8 cellular contexts compared by ENCODE assay signal in the genomic region with DNA sequence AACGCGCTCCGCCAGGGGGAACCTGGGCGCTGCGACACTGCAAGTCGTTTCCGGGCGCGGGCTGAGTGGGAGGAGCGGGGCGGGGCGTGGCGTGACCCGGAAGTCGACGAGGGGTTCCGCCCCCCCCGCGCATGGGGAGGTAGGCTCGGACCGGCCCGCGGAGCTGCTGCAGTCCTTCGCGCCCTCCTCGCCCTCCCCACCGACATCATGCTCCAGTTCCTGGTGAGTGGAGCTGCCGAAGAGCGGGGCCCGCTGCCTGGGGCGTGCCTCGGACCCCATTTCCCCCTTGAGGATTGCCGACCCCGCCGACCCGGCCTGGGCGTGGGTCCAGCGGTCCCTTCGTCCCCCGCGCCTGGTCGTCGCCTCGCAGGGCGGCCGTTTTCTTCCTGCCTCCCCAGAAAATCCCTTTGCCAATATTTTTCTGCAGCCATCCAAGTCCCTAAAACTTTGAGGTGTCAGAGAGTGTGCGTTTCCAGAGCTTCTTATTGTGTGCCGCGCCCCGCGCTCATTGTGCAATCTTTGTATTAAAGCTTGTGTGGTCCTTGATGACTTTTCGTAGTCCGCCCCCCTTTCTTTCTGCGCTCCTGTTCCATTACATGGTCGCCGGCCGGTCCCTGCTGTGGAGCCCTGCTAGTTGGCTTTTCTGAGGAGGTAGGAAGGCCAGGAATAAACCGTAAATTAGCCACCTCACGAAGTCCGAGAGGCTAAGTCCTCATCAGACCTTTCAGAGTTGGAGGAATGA. TPM values are rescaled to one million over a fixed set of nuclear protein-coding genes. Genes with fewer than 3 reads are reported as not detected.
A peak's percentile ranks its signal among the peaks of the same experiment; 100 is the strongest.
DNase-seq lines count a peak whose midpoint lies in the region; ATAC-seq and TF ChIP-seq lines count a peak whose summit lies in the region.

Gene STMP1 (plus strand): TSS at position 142 of the 742 bp plus-strand sequence.

- H3K4me3 Mint-ChIP-seq in IgD-negative memory B cell = peak within 1 kb of the TSS; percentile 94 to 99 (median 97)

- H3K79me2 ChIP-seq in OCI-LY7 (ENCODE audit: insufficient read depth, low read depth, low read length) = peaks cover 17% of the 10 kb centered on the region; the same call in 1 of the 2 replicates

- ATAC-seq in GM21529 (IDR thresholded peaks at IDR 0.05; ENCODE audit: unreplicated experiment) (peak; percentile 94), mucosa of descending colon (peak; percentile 100)

- no TSS peak for BruUV-seq in OCI-LY7 (replicated peaks; lab: Mats Ljungman, UMichigan)

- H3K36me3 Mint-ChIP-seq in IgD-negative memory B cell = no peaks in the 10 kb centered on the region

- POLR2A ChIA-PET in OCI-LY7 (lab: Charles Lee) = interaction anchor here (0.6 to 2.2 kb wide), 6 partner anchors 13 to 276 kb away, joined by 3 to 5 read pairs (median 3); no protein-coding TSS in a partner anchor

- no peaks in the 10 kb centered on the region for H3K9me2 ChIP-seq in OCI-LY7 (ENCODE audit: insufficient read depth, low read length)

- H3K4me3 ChIP-seq in OCI-LY7 (ENCODE audit: low read depth, low read length, poor library complexity, severe bottlenecking) (peak within 1 kb of the TSS; percentile 95), epithelial cell of esophagus (ENCODE audit: low read length) (peak within 1 kb of the TSS; percentile 83), mucosa of descending colon (peak within 1 kb of the TSS; percentile 96)

- intact Hi-C loops in OCI-LY7 (cut with micrococcal nuclease; ENCODE audit: unreplicated experiment) = loop anchor here (5.0 to 10.0 kb wide), 4 partner anchors 150 to 678 kb away; partner anchors contain the start of genes AGBL3 and CNOT4
- intact Hi-C loops in mucosa of descending colon (cut with DNase I, micrococcal nuclease) = no loop called here

- CTCF ChIA-PET in OCI-LY7 (lab: Charles Lee; ENCODE audit: unreplicated experiment) = interaction anchor here (0.6 kb wide), 1 partner anchor 17 kb away, joined by 3 read pairs; no protein-coding TSS in a partner anchor

- peaks cover 17 to 38% (median 26%) of the 10 kb centered on the region in 3 donors for H3K4me1 Mint-ChIP-seq in IgD-negative memory B cell

- no peaks in the 10 kb centered on the region for H3K27me3 Mint-ChIP-seq in IgD-negative memory B cell

- peak; percentile 80 for DNase-seq in DMS153 treated with DMSO at 0.1 percent for 48 hours (lab: John Stamatoyannopoulos, UW; ENCODE audit: unreplicated experiment)
- DNase-seq in OCI-LY7 (ENCODE audit: low spot score) = peak; percentile 94
- DNase-seq in activated T-cell treated with anti-CD3 and anti-CD28 coated beads for 4 hours = peak; percentile 98
- DNase-seq in epithelial cell of esophagus (ENCODE audit: low read depth) = peak; percentile 94
- peak; percentile 98 to 99 (median 98) for DNase-seq in mucosa of descending colon
- DNase-seq in stimulated activated CD8-positive, alpha-beta memory T cell treated with anti-CD3 and anti-CD28 coated beads, Interleukin-4, amount 100 ng/mL, for 1 hour (ENCODE audit: low read depth in 2 of 2, low spot score in 1 of 2) = peak; percentile 96 to 97

- H3K4me1 ChIP-seq in OCI-LY7 (ENCODE audit: insufficient read depth, low read length, poor library complexity, severe bottlenecking) (peaks cover 19% of the 10 kb centered on the region), mucosa of descending colon (ENCODE audit: low read depth) (peaks cover 10% of the 10 kb centered on the region)

- peak within 1 kb of the TSS; percentile 51 to 98 (median 93) for H3K27ac Mint-ChIP-seq in IgD-negative memory B cell

- H3K36me3 ChIP-seq in OCI-LY7 (ENCODE audit: insufficient read depth, low read length) (peaks cover 4% of the 10 kb centered on the region; the same call in 1 of the 2 replicates), mucosa of descending colon (ENCODE audit: low read depth) (no peaks in the 10 kb centered on the region)

- H2AFZ ChIP-seq in OCI-LY7 (ENCODE audit: low read length) = peak within 1 kb of the TSS; percentile 99

- H3K9me3 ChIP-seq in OCI-LY7 (ENCODE audit: low read length) (no peaks in the 10 kb centered on the region), mucosa of descending colon (no peaks in the 10 kb centered on the region)

- 0 out of 2 replicates have a peak, but pooled peaks have one; percentile 3 for TF ChIP-seq CTCF in OCI-LY7 (conservative IDR thresholded peaks at IDR 0.05; ENCODE audit: low read length)
- peak; percentile 53 for TF ChIP-seq CTCF in epithelial cell of esophagus (IDR thresholded peaks at IDR 0.05; ENCODE audit: insufficient read depth, low read depth, low read length, missing control alignments)
- peak; percentile 85 for TF ChIP-seq CTCF in mucosa of descending colon (IDR thresholded peaks at IDR 0.05)

- H3K9me3 Mint-ChIP-seq in IgD-negative memory B cell = peaks cover 0 to 2% (median 0%) of the 10 kb centered on the region in 3 donors

- peak within 1 kb of the TSS; percentile 37 for H3K27ac ChIP-seq in OCI-LY7 (ENCODE audit: low read depth, low read length, poor library complexity, severe bottlenecking)

- peak within 1 kb of the TSS; percentile 96 for H3K4me2 ChIP-seq in OCI-LY7 (ENCODE audit: low read length)

- no peaks in the 10 kb centered on the region for H4K20me1 ChIP-seq in OCI-LY7 (ENCODE audit: insufficient read depth, low read length)

RNA-seq across cellular contexts. Expression of gene STMP1, which starts in this region (rescaled TPM):
- 43.7 TPM for polyA plus RNA-seq in IgD-negative memory B cell
- total RNA-seq in OCI-LY7 (2014; rRNA removed; shearing (Covaris generic)) = 7.4 and 8.0 TPM in 2 replicates
- total RNA-seq in OCI-LY7 (2022) = 24.4 and 29.7 TPM in 2 replicates
- 10 to 100 TPM; 23.5 to 28.5 (median 24.9) TPM for total RNA-seq in mucosa of descending colon

Comparison
In these comparisons a context has a peak if more than half of its experiments do, and no peak if none do; other contexts are left out.
1. Peak in every context shown above with its lines: DNase-seq, ATAC-seq, H3K4me3 ChIP-seq and H3K27ac ChIP-seq.
2. CTCF ChIP-seq: peak in every context shown above with its lines; median percentile 85 in mucosa of descending colon; 53 in epithelial cell of esophagus; 3 in OCI-LY7.